ENCODE assay signal across 1 cellular context in the genomic region with DNA sequence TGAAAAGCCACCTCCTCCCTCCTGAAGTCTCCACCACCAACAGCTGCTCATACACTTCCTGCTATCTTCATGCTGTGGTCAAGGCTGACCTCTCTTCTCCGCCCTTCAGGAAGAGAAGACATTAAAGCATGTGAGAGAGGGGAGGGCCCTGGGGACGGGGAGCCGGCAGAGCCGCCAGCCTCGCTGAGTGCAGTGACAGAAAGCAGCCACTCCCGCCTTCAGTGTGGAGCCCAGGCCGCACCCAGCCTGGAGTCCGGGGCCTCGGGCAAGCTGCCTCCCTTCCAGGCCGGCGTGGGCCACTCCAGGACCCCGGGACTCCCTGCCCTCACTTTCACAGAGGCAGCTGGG.
A peak's percentile ranks its signal among the peaks of the same experiment; 100 is the strongest.
TF ChIP-seq lines count a peak whose summit lies in the region.

No MANE protein-coding gene starts in this region.

TF ChIP-seq in K562, 482 proteins besides CTCF, POLR2A, EP300 and RAD21 (continued from another document and continues in another):
- TF ChIP-seq, protein P1, sequence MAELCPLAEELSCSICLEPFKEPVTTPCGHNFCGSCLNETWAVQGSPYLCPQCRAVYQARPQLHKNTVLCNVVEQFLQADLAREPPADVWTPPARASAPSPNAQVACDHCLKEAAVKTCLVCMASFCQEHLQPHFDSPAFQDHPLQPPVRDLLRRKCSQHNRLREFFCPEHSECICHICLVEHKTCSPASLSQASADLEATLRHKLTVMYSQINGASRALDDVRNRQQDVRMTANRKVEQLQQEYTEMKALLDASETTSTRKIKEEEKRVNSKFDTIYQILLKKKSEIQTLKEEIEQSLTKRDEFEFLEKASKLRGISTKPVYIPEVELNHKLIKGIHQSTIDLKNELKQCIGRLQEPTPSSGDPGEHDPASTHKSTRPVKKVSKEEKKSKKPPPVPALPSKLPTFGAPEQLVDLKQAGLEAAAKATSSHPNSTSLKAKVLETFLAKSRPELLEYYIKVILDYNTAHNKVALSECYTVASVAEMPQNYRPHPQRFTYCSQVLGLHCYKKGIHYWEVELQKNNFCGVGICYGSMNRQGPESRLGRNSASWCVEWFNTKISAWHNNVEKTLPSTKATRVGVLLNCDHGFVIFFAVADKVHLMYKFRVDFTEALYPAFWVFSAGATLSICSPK (IDR thresholded peaks at IDR 0.05; ENCODE audit: borderline replicate concordance): no peak
- no peak for TF ChIP-seq TCF7 (IDR thresholded peaks at IDR 0.05; ENCODE audit: borderline replicate concordance)
- no peak for TF ChIP-seq PHF21A (IDR thresholded peaks at IDR 0.05; ENCODE audit: borderline replicate concordance, low read depth)
- TF ChIP-seq TEAD4 (IDR thresholded peaks at IDR 0.05; ENCODE audit: low read length): no peak
- TF ChIP-seq TEAD4 (CRISPR knock-in tag; IDR thresholded peaks at IDR 0.05; ENCODE audit: borderline replicate concordance): no peak
- no peak for TF ChIP-seq SMAD1 (IDR thresholded peaks at IDR 0.05; ENCODE audit: low read depth, low read length, partially characterized antibody)
- no peak for TF ChIP-seq ETV6 (IDR thresholded peaks at IDR 0.05; ENCODE audit: borderline replicate concordance in 1 of 2, low read depth in 2 of 2, low read length in 1 of 2)
- no peak for TF ChIP-seq ETV6 (CRISPR knock-in tag; IDR thresholded peaks at IDR 0.05; ENCODE audit: borderline replicate concordance)
- no peak for TF ChIP-seq POLR2B (IDR thresholded peaks at IDR 0.05; ENCODE audit: low read depth, partially characterized antibody)
- TF ChIP-seq RBM39 (optimal IDR thresholded peaks at IDR 0.05; ENCODE audit: low read depth, low read length): no peak
- no peak for TF ChIP-seq STAT5B (CRISPR knock-in tag; IDR thresholded peaks at IDR 0.05)
- TF ChIP-seq PPARD (CRISPR knock-in tag; IDR thresholded peaks at IDR 0.05): no peak
- TF ChIP-seq, protein P2, sequence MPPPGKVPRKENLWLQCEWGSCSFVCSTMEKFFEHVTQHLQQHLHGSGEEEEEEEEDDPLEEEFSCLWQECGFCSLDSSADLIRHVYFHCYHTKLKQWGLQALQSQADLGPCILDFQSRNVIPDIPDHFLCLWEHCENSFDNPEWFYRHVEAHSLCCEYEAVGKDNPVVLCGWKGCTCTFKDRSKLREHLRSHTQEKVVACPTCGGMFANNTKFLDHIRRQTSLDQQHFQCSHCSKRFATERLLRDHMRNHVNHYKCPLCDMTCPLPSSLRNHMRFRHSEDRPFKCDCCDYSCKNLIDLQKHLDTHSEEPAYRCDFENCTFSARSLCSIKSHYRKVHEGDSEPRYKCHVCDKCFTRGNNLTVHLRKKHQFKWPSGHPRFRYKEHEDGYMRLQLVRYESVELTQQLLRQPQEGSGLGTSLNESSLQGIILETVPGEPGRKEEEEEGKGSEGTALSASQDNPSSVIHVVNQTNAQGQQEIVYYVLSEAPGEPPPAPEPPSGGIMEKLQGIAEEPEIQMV (tag; conservative IDR thresholded peaks at IDR 0.05; ENCODE audit: low read depth): no peak
- TF ChIP-seq MCM2 (IDR thresholded peaks at IDR 0.05; ENCODE audit: low read depth): no peak
- TF ChIP-seq, protein P3, sequence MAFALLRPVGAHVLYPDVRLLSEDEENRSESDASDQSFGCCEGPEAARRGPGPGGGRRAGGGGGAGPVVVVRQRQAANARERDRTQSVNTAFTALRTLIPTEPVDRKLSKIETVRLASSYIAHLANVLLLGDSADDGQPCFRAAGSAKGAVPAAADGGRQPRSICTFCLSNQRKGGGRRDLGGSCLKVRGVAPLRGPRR (CRISPR knock-in tag; IDR thresholded peaks at IDR 0.05): no peak
- TF ChIP-seq ZBTB8A (IDR thresholded peaks at IDR 0.05; ENCODE audit: partially characterized antibody): no peak
- no peak for TF ChIP-seq ZC3H8 (IDR thresholded peaks at IDR 0.05)
- TF ChIP-seq BACH1 (tag; IDR thresholded peaks at IDR 0.05): no peak
- TF ChIP-seq NR2C2 (CRISPR knock-in tag; IDR thresholded peaks at IDR 0.05): no peak
- TF ChIP-seq NR2C2 (tag; IDR thresholded peaks at IDR 0.05): peak; percentile 70; the same call in 1 of the 2 replicates
- TF ChIP-seq, protein P4, sequence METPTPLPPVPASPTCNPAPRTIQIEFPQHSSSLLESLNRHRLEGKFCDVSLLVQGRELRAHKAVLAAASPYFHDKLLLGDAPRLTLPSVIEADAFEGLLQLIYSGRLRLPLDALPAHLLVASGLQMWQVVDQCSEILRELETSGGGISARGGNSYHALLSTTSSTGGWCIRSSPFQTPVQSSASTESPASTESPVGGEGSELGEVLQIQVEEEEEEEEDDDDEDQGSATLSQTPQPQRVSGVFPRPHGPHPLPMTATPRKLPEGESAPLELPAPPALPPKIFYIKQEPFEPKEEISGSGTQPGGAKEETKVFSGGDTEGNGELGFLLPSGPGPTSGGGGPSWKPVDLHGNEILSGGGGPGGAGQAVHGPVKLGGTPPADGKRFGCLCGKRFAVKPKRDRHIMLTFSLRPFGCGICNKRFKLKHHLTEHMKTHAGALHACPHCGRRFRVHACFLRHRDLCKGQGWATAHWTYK (CRISPR knock-in tag; IDR thresholded peaks at IDR 0.05): no peak
- TF ChIP-seq ZNF41 (CRISPR knock-in tag; conservative IDR thresholded peaks at IDR 0.05): no peak
- TF ChIP-seq, protein P5, sequence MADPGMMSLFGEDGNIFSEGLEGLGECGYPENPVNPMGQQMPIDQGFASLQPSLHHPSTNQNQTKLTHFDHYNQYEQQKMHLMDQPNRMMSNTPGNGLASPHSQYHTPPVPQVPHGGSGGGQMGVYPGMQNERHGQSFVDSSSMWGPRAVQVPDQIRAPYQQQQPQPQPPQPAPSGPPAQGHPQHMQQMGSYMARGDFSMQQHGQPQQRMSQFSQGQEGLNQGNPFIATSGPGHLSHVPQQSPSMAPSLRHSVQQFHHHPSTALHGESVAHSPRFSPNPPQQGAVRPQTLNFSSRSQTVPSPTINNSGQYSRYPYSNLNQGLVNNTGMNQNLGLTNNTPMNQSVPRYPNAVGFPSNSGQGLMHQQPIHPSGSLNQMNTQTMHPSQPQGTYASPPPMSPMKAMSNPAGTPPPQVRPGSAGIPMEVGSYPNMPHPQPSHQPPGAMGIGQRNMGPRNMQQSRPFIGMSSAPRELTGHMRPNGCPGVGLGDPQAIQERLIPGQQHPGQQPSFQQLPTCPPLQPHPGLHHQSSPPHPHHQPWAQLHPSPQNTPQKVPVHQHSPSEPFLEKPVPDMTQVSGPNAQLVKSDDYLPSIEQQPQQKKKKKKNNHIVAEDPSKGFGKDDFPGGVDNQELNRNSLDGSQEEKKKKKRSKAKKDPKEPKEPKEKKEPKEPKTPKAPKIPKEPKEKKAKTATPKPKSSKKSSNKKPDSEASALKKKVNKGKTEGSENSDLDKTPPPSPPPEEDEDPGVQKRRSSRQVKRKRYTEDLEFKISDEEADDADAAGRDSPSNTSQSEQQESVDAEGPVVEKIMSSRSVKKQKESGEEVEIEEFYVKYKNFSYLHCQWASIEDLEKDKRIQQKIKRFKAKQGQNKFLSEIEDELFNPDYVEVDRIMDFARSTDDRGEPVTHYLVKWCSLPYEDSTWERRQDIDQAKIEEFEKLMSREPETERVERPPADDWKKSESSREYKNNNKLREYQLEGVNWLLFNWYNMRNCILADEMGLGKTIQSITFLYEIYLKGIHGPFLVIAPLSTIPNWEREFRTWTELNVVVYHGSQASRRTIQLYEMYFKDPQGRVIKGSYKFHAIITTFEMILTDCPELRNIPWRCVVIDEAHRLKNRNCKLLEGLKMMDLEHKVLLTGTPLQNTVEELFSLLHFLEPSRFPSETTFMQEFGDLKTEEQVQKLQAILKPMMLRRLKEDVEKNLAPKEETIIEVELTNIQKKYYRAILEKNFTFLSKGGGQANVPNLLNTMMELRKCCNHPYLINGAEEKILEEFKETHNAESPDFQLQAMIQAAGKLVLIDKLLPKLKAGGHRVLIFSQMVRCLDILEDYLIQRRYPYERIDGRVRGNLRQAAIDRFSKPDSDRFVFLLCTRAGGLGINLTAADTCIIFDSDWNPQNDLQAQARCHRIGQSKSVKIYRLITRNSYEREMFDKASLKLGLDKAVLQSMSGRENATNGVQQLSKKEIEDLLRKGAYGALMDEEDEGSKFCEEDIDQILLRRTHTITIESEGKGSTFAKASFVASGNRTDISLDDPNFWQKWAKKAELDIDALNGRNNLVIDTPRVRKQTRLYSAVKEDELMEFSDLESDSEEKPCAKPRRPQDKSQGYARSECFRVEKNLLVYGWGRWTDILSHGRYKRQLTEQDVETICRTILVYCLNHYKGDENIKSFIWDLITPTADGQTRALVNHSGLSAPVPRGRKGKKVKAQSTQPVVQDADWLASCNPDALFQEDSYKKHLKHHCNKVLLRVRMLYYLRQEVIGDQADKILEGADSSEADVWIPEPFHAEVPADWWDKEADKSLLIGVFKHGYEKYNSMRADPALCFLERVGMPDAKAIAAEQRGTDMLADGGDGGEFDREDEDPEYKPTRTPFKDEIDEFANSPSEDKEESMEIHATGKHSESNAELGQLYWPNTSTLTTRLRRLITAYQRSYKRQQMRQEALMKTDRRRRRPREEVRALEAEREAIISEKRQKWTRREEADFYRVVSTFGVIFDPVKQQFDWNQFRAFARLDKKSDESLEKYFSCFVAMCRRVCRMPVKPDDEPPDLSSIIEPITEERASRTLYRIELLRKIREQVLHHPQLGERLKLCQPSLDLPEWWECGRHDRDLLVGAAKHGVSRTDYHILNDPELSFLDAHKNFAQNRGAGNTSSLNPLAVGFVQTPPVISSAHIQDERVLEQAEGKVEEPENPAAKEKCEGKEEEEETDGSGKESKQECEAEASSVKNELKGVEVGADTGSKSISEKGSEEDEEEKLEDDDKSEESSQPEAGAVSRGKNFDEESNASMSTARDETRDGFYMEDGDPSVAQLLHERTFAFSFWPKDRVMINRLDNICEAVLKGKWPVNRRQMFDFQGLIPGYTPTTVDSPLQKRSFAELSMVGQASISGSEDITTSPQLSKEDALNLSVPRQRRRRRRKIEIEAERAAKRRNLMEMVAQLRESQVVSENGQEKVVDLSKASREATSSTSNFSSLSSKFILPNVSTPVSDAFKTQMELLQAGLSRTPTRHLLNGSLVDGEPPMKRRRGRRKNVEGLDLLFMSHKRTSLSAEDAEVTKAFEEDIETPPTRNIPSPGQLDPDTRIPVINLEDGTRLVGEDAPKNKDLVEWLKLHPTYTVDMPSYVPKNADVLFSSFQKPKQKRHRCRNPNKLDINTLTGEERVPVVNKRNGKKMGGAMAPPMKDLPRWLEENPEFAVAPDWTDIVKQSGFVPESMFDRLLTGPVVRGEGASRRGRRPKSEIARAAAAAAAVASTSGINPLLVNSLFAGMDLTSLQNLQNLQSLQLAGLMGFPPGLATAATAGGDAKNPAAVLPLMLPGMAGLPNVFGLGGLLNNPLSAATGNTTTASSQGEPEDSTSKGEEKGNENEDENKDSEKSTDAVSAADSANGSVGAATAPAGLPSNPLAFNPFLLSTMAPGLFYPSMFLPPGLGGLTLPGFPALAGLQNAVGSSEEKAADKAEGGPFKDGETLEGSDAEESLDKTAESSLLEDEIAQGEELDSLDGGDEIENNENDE (IDR thresholded peaks at IDR 0.05; ENCODE audit: low read depth, low read length): no peak
- no peak for TF ChIP-seq ATF1 (CRISPR knock-in tag; IDR thresholded peaks at IDR 0.05)
- TF ChIP-seq ATF1 (tag; IDR thresholded peaks at IDR 0.05): no peak
- TF ChIP-seq, protein P6, sequence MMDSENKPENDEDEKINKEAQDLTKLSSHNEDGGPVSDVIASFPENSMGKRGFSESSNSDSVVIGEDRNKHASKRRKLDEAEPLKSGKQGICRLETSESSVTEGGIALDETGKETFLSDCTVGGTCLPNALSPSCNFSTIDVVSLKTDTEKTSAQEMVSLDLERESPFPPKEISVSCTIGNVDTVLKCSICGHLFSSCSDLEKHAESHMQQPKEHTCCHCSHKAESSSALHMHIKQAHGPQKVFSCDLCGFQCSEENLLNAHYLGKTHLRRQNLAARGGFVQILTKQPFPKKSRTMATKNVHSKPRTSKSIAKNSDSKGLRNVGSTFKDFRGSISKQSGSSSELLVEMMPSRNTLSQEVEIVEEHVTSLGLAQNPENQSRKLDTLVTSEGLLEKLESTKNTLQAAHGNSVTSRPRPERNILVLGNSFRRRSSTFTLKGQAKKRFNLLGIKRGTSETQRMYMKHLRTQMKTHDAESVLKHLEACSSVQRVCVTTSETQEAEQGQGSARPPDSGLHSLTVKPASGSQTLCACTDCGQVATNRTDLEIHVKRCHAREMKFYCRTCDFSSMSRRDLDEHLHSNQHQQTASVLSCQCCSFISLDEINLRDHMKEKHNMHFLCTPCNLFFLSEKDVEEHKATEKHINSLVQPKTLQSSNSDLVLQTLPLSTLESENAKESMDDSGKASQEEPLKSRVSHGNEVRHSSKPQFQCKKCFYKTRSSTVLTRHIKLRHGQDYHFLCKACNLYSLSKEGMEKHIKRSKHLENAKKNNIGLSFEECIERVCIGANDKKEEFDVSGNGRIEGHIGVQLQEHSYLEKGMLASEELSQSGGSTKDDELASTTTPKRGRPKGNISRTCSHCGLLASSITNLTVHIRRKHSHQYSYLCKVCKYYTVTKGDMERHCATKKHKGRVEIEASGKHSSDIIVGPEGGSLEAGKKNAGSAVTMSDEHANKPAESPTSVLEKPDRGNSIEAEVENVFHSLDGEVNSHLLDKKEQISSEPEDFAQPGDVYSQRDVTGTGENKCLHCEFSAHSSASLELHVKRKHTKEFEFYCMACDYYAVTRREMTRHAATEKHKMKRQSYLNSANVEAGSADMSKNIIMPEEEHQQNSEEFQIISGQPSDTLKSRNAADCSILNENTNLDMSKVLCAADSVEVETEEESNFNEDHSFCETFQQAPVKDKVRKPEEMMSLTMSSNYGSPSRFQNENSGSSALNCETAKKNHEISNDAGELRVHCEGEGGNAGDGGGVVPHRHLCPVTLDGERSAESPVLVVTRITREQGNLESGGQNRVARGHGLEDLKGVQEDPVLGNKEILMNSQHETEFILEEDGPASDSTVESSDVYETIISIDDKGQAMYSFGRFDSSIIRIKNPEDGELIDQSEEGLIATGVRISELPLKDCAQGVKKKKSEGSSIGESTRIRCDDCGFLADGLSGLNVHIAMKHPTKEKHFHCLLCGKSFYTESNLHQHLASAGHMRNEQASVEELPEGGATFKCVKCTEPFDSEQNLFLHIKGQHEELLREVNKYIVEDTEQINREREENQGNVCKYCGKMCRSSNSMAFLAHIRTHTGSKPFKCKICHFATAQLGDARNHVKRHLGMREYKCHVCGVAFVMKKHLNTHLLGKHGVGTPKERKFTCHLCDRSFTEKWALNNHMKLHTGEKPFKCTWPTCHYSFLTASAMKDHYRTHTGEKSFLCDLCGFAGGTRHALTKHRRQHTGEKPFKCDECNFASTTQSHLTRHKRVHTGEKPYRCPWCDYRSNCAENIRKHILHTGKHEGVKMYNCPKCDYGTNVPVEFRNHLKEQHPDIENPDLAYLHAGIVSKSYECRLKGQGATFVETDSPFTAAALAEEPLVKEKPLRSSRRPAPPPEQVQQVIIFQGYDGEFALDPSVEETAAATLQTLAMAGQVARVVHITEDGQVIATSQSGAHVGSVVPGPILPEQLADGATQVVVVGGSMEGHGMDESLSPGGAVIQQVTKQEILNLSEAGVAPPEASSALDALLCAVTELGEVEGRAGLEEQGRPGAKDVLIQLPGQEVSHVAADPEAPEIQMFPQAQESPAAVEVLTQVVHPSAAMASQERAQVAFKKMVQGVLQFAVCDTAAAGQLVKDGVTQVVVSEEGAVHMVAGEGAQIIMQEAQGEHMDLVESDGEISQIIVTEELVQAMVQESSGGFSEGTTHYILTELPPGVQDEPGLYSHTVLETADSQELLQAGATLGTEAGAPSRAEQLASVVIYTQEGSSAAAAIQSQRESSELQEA (IDR thresholded peaks at IDR 0.05; ENCODE audit: low read depth): no peak
- 0 out of 4 replicates have a peak, but pooled peaks have one; percentile 19 to 27 for TF ChIP-seq FOXK2 (conservative IDR thresholded peaks at IDR 0.05 in 1 of 2, IDR thresholded peaks at IDR 0.05 in 1 of 2; ENCODE audit: low read depth in 2 of 2)
- TF ChIP-seq ZNF133 (CRISPR knock-in tag; IDR thresholded peaks at IDR 0.05): no peak
